In genomic region chr19:12720296-12720695, GRCh38 we compare ENCODE assay signal across 8 cellular contexts. TPM values are rescaled to one million over a fixed set of nuclear protein-coding genes. Genes with fewer than 3 reads are reported as not detected.
DNase-seq lines count a peak whose midpoint lies in the region; ATAC-seq and TF ChIP-seq lines count a peak whose summit lies in the region.
"Had no signal": no experiment of that assay in that cellular context is flagged by ENCODE, and none has a peak within 500 bp of the region (broad histone marks: within the 10 kb centered on the region; RNA-seq: fewer than 3 reads in every experiment).

No MANE protein-coding gene starts in this region.

- H3K9ac ChIP-seq in colonic mucosa (ENCODE audit: low read depth in 2 of 2, low read length in 2 of 2) = peak overlapping the region in 1 of 2 donors; percentile 97

- H2AFZ ChIP-seq in neuron (ENCODE audit: low read depth, low read length) = no peak overlapping the region

- POLR2A ChIA-PET in HEK293 (lab: Yijun Ruan, JAX) = interaction anchor here (0.5 to 5.1 kb wide), 2 partner anchors 11 to 15 kb away, joined by 5 to 89 read pairs; partner anchors contain the start of genes GET3 and TRIR

- H3K27ac ChIP-seq in HEK293 (ENCODE audit: extremely low read depth, low read depth, low read length) (peak overlapping the region; percentile 97), colonic mucosa (no peak overlapping the region)

- no peak for TF ChIP-seq POLR2A in erythroblast (IDR thresholded peaks at IDR 0.05; ENCODE audit: low read length)

- CTCF ChIA-PET in HEK293 (lab: Yijun Ruan, JAX) = interaction anchor here (0.6 to 1.4 kb wide), 8 partner anchors 28 to 78 kb away, joined by 3 to 5 read pairs (median 4); no protein-coding TSS in a partner anchor

- in situ Hi-C loops in astrocyte of the cerebellum (cut with HindIII; ENCODE audit: low sequenced_read_pairs) = no loop called here

- peaks cover 28 to 53% of the 10 kb centered on the region in 2 experiments for H3K36me3 ChIP-seq in HEK293 (ENCODE audit: control insufficient read depth in 2 of 2, insufficient read depth in 1 of 2, low read length in 2 of 2)
- H3K36me3 ChIP-seq in neuron (ENCODE audit: insufficient read depth, low read length) = peaks cover 34% of the 10 kb centered on the region
- peaks cover 1% of the 10 kb centered on the region for H3K36me3 ChIP-seq in colonic mucosa

- no peaks in the 10 kb centered on the region for H3K27me3 ChIP-seq in neuron (ENCODE audit: insufficient read depth, low read length)
- H3K27me3 ChIP-seq in colonic mucosa = no peaks in the 10 kb centered on the region

- no peak for TF ChIP-seq CTCF in HEK293 (tag by site-specific recombination; IDR thresholded peaks at IDR 0.05)
- TF ChIP-seq CTCF in astrocyte of the cerebellum (IDR thresholded peaks at IDR 0.05; ENCODE audit: low read depth, low read length, missing control alignments) = no peak
- no peak for TF ChIP-seq CTCF in colonic mucosa (IDR thresholded peaks at IDR 0.05)

- intact Hi-C loops in colonic mucosa (cut with DNase I) = loop anchor here (5.0 kb wide), 1 partner anchor 37 kb away; no protein-coding TSS in a partner anchor

- DNase-seq in astrocyte of the cerebellum (ENCODE audit: low read depth) = no peak
- DNase-seq in colonic mucosa = no peak
- DNase-seq in erythroblast (lab: John Stamatoyannopoulos, UW) = no peak
- DNase-seq: central memory CD4-positive, alpha-beta T cell; NCI-H1694 treated with DMSO at 0.1 percent for 48 hours had no signal

- H3K9me3 ChIP-seq in HEK293 (ENCODE audit: control insufficient read depth, insufficient read depth, low read depth, low read length) (no peaks in the 10 kb centered on the region), neuron (ENCODE audit: low read length) (no peaks in the 10 kb centered on the region), colonic mucosa (no peaks in the 10 kb centered on the region)

- H3K4me3 ChIP-seq in HEK293 (ENCODE audit: low read depth, low read length) (peak overlapping the region; percentile 79), astrocyte of the cerebellum (ENCODE audit: low read depth, low read length) (peak overlapping the region; percentile 82), neuron (ENCODE audit: low read length) (peak overlapping the region; percentile 79), colonic mucosa (no peak overlapping the region)

- ATAC-seq in HG03432 (IDR thresholded peaks at IDR 0.05; ENCODE audit: unreplicated experiment) = no peak

- H3K4me1 ChIP-seq in HEK293 (ENCODE audit: control insufficient read depth, insufficient read depth, low read length) = no peaks in the 10 kb centered on the region
- peaks cover 17% of the 10 kb centered on the region for H3K4me1 ChIP-seq in neuron (ENCODE audit: insufficient read depth, low read length)
- no peaks in the 10 kb centered on the region for H3K4me1 ChIP-seq in colonic mucosa

TF ChIP-seq in HEK293, 187 proteins besides CTCF, POLR2A, EP300 and RAD21:
- TF ChIP-seq BCL11B (tag by site-specific recombination; IDR thresholded peaks at IDR 0.05; ENCODE audit: low read depth) (no peak), ZNF121 (tag by site-specific recombination; IDR thresholded peaks at IDR 0.05) (peak; percentile 92)

RNA-seq across cellular contexts. Expression of gene TNPO2, which starts 3.4 kb away (rescaled TPM):
- 10 to 100 TPM; 46.7 to 65.5 TPM for total RNA-seq in colonic mucosa

RNA-seq across cellular contexts. Expression of gene TRIR, which starts 14.2 kb away (rescaled TPM):
- total RNA-seq in colonic mucosa = 100 to 1,000 TPM; 130 to 217 TPM

RNA-seq across cellular contexts. Expression of gene GET3, which starts 17.0 kb away (rescaled TPM):
- total RNA-seq in colonic mucosa = 10 to 100 TPM; 53.6 to 77.2 TPM

RNA-seq across cellular contexts. Expression of gene FBXW9, which starts 23.9 kb away (rescaled TPM):
- 10 to 100 TPM in 1 of 2 donors, 1 to 10 TPM in 1; 6.5 to 10.3 TPM for total RNA-seq in colonic mucosa

RNA-seq across cellular contexts. Expression of gene BEST2, which starts 31.3 kb away (rescaled TPM):
- 10 to 100 TPM; 12.1 to 22.6 TPM for total RNA-seq in colonic mucosa
